Comparison of ENCODE assay signal across 8 cellular contexts in genomic region chr4:183987529-183987946, GRCh38.
DNase-seq lines count a peak whose midpoint lies in the region; ATAC-seq, FAIRE-seq and TF ChIP-seq lines count a peak whose summit lies in the region.
"Had no signal": no experiment of that assay in that cellular context is flagged by ENCODE, and none has a peak within 500 bp of the region (broad histone marks: within the 10 kb centered on the region; RNA-seq: fewer than 3 reads in every experiment).

No MANE protein-coding gene starts in this region.

- no peak for TF ChIP-seq EP300 in K562 (IDR thresholded peaks at IDR 0.05; ENCODE audit: low read length)

- ATAC-seq in IMR-90 (ENCODE audit: low read depth), result peak; percentile 86
- peak; percentile 41 for ATAC-seq in K562
- ATAC-seq in GM19463 (IDR thresholded peaks at IDR 0.05; ENCODE audit: unreplicated experiment), result no peak
- no peak for ATAC-seq in GM18511 (IDR thresholded peaks at IDR 0.05; ENCODE audit: unreplicated experiment)

- 0% methylated on average over 6 of the region's 22 CpGs; no CpG with 5 or more reads in 1 of the 2 experiments for WGBS in IMR-90 (ENCODE audit: extremely low coverage in 2 of 2, insufficient read length in 1 of 2), 2 experiments
- WGBS in K562 (ENCODE audit: insufficient coverage, low coverage, missing lambda C conversion rate), result 5% methylated on average over 22 of the region's 22 CpGs
- 7% methylated on average over 22 of the region's 22 CpGs for WGBS in smooth muscle cell (ENCODE audit: low lambda C conversion rate)

- peak overlapping the region; percentile 81 for H3K14ac ChIP-seq in IMR-90 (replicated peaks; ENCODE audit: low read depth, low read length)

- TF ChIP-seq RAD21 in IMR-90 (IDR thresholded peaks at IDR 0.05; ENCODE audit: low read length) (no peak; the same call in 1 of the 2 replicates), K562 (CRISPR knock-in tag; conservative IDR thresholded peaks at IDR 0.05 in 1 of 2, IDR thresholded peaks at IDR 0.05 in 1 of 2) (no peak)

- peak overlapping the region; percentile 86 for H2AK9ac ChIP-seq in IMR-90 (replicated peaks; ENCODE audit: low read depth, low read length, poor library complexity)

- H4K5ac ChIP-seq in IMR-90 (ENCODE audit: low read depth, low read length), result peak overlapping the region; percentile 78

- DNase-seq in IMR-90 (peak; percentile 91), K562 (ENCODE audit: extremely low read depth in 1 of 4, low spot score in 3 of 4) (peak in 1 of 4 experiments; percentile 5), smooth muscle cell (lab: John Stamatoyannopoulos, UW; ENCODE audit: unreplicated experiment) (peak; percentile 64), DMS 273 (lab: John Stamatoyannopoulos, UW; ENCODE audit: unreplicated experiment) (no peak)

- H3K4ac ChIP-seq in IMR-90 (ENCODE audit: low read depth, low read length), result peak overlapping the region; percentile 91

- peaks cover 6% of the 10 kb centered on the region for H3F3A ChIP-seq in smooth muscle cell (ENCODE audit: low read depth)

- peak; percentile 71; the same call in 1 of the 2 replicates for TF ChIP-seq POLR2A in IMR-90 (IDR thresholded peaks at IDR 0.05; ENCODE audit: low read depth, low read length)
- no peak for TF ChIP-seq POLR2A in K562 (conservative IDR thresholded peaks at IDR 0.05)

- intact Hi-C loops in IMR-90 (cut with micrococcal nuclease), result loop anchor here (5.0 to 10.0 kb wide), 4 partner anchors 80 to 180 kb away; partner anchors contain the start of gene STOX2
- intact Hi-C loops in K562 (cut with micrococcal nuclease), result no loop called here

- peaks cover 9% of the 10 kb centered on the region; the same call in 1 of the 2 replicates for H3K9me1 ChIP-seq in IMR-90 (ENCODE audit: insufficient read depth, low read length)
- no peaks in the 10 kb centered on the region for H3K9me1 ChIP-seq in K562 (ENCODE audit: control insufficient read depth, insufficient read depth, low read length)

- peaks cover 0 to 4% of the 10 kb centered on the region in 2 experiments; a peak in 1 of 4 replicates for H3K79me1 ChIP-seq in IMR-90 (ENCODE audit: low read depth in 1 of 2, low read length in 2 of 2)

- H3K27ac ChIP-seq in IMR-90 (ENCODE audit: insufficient read depth, low read length) (peak overlapping the region; percentile 92), K562 (ENCODE audit: extremely low read depth, low read depth, low read length) (no peak overlapping the region), iPS-20b (ENCODE audit: low read length) (no peak overlapping the region), smooth muscle cell (ENCODE audit: low read depth) (peak overlapping the region; percentile 97)
- H3K27ac ChIP-seq: SK-N-MC had no signal

- peak overlapping the region; percentile 85 for H4K91ac ChIP-seq in IMR-90 (ENCODE audit: insufficient read depth, low read depth, low read length)

- H2AFZ ChIP-seq in IMR-90 (replicated peaks; ENCODE audit: low read length, poor library complexity), result peak overlapping the region; percentile 88
- H2AFZ ChIP-seq in K562 (ENCODE audit: low read depth, low read length), result peak overlapping the region; percentile 1; the same call in 1 of the 2 replicates
- peak overlapping the region; percentile 31 for H2AFZ ChIP-seq in smooth muscle cell (ENCODE audit: low read depth)

- H4K20me1 ChIP-seq in IMR-90 (ENCODE audit: insufficient read depth, low read length) (no peaks in the 10 kb centered on the region), K562 (replicated peaks; ENCODE audit: control insufficient read depth, insufficient read depth, low read length) (no peaks in the 10 kb centered on the region), smooth muscle cell (ENCODE audit: low read depth) (no peaks in the 10 kb centered on the region)

- H3K9me3 ChIP-seq in IMR-90 (ENCODE audit: control insufficient read depth, insufficient read depth, low read length), result no peaks in the 10 kb centered on the region
- no peaks in the 10 kb centered on the region for H3K9me3 ChIP-seq in K562 (replicated peaks; ENCODE audit: control insufficient read depth, insufficient read depth, low read depth, low read length)
- H3K9me3 ChIP-seq in iPS-20b (ENCODE audit: insufficient read depth, low read depth, low read length), result no peaks in the 10 kb centered on the region
- H3K9me3 ChIP-seq in smooth muscle cell (replicated peaks; ENCODE audit: low read depth), result no peaks in the 10 kb centered on the region

- dilution Hi-C loops in IMR-90 (cut with HindIII; ENCODE audit: low sequenced_read_pairs, unreplicated experiment), result no loop called here

- H2BK15ac ChIP-seq in IMR-90 (ENCODE audit: low read depth, low read length), result peak overlapping the region; percentile 73; the same call in 2 of the 3 replicates

- peak overlapping the region; percentile 90 for H2BK5ac ChIP-seq in IMR-90 (ENCODE audit: low read depth, low read length, poor library complexity, severe bottlenecking)

- CTCF ChIA-PET in IMR-90 (lab: Yijun Ruan, JAX), result interaction anchor here (1.2 kb wide), 1 partner anchor 112 kb away, joined by 3 read pairs; no protein-coding TSS in a partner anchor
- CTCF ChIA-PET in K562 (lab: Yijun Ruan, JAX; ENCODE audit: low intra/inter-chr PET ratio), result no interaction called here

- peak overlapping the region; percentile 16 to 70; a peak in 2 of 4 replicates for H4K8ac ChIP-seq in IMR-90 (ENCODE audit: low read depth in 2 of 2, low read length in 2 of 2)

- H3K4me3 ChIP-seq in IMR-90 (ENCODE audit: insufficient read depth, low read depth, low read length), result peak overlapping the region; percentile 34
- H3K4me3 ChIP-seq in K562, result no peak overlapping the region
- peak overlapping the region; percentile 67 for H3K4me3 ChIP-seq in iPS-20b (ENCODE audit: low read length)
- peak overlapping the region; percentile 51 for H3K4me3 ChIP-seq in smooth muscle cell
- H3K4me3 ChIP-seq: SK-N-MC had no signal

- no peak for FAIRE-seq in K562 (lab: Jason Lieb, UNC)

- H3K56ac ChIP-seq in IMR-90 (ENCODE audit: extremely low read depth, insufficient read depth, low read length), result peak overlapping the region; percentile 80; the same call in 1 of the 2 replicates

- BruUV-seq in IMR-90 (replicated peaks; lab: Mats Ljungman, UMichigan) (no TSS peak), K562 (replicated peaks; lab: Mats Ljungman, UMichigan) (no TSS peak)

- H3K4me1 ChIP-seq in IMR-90 (ENCODE audit: control insufficient read depth, insufficient read depth, low read length) (peaks cover 18% of the 10 kb centered on the region), K562 (replicated peaks in 1 of 2; ENCODE audit: control insufficient read depth in 2 of 2, insufficient read depth in 2 of 2, low read length in 2 of 2) (peaks cover 0 to 7% of the 10 kb centered on the region in 2 experiments; a peak in 3 of 5 replicates), iPS-20b (ENCODE audit: insufficient read depth, low read length) (peaks cover 28% of the 10 kb centered on the region; the same call in 1 of the 2 replicates), smooth muscle cell (ENCODE audit: low read depth) (peaks cover 14% of the 10 kb centered on the region)

- H3K4me2 ChIP-seq in IMR-90 (ENCODE audit: low read depth, low read length), result peak overlapping the region; percentile 89
- H3K4me2 ChIP-seq in K562 (ENCODE audit: insufficient read depth, low read length), result peak overlapping the region; percentile 46
- H3K4me2 ChIP-seq in smooth muscle cell, result peak overlapping the region; percentile 82

- peak overlapping the region; percentile 79 for H3K18ac ChIP-seq in IMR-90 (ENCODE audit: low read depth, low read length)

- H2AK5ac ChIP-seq in IMR-90 (ENCODE audit: low read depth, low read length), result peak overlapping the region; percentile 71; the same call in 1 of the 2 replicates

- H2BK120ac ChIP-seq in IMR-90 (ENCODE audit: low read depth, low read length), result peak overlapping the region; percentile 93

- peak overlapping the region; percentile 74 for H2BK20ac ChIP-seq in IMR-90 (ENCODE audit: low read depth, low read length)

- peak overlapping the region; percentile 81 for H3K9ac ChIP-seq in IMR-90 (ENCODE audit: low read depth, low read length)
- H3K9ac ChIP-seq in K562 (ENCODE audit: insufficient read depth in 1 of 2, low read depth in 2 of 2, low read length in 2 of 2), result no peak overlapping the region
- H3K9ac ChIP-seq in iPS-20b (ENCODE audit: low read depth, low read length), result peak overlapping the region; percentile 60
- peak overlapping the region; percentile 95 for H3K9ac ChIP-seq in smooth muscle cell (ENCODE audit: low read depth)

- peak overlapping the region; percentile 95 for H3K23ac ChIP-seq in IMR-90 (ENCODE audit: low read depth, low read length)

- H3K79me2 ChIP-seq in K562 (ENCODE audit: control insufficient read depth, insufficient read depth, low read length) (no peaks in the 10 kb centered on the region), smooth muscle cell (ENCODE audit: low read depth) (no peaks in the 10 kb centered on the region)

- TF ChIP-seq CTCF in IMR-90 (conservative IDR thresholded peaks at IDR 0.05; ENCODE audit: low read depth, low read length) (no peak), K562 (IDR thresholded peaks at IDR 0.05 in 2 of 3, conservative IDR thresholded peaks at IDR 0.05 in 1 of 3; ENCODE audit: insufficient read depth in 2 of 3, low read depth in 1 of 3, low read length in 3 of 3) (no peak), smooth muscle cell (IDR thresholded peaks at IDR 0.05; ENCODE audit: borderline replicate concordance, insufficient read depth, poor library complexity, severe bottlenecking) (no peak)

- POLR2A ChIA-PET in IMR-90 (lab: Charles Lee; ENCODE audit: unreplicated experiment) (interaction anchor here (1.1 to 1.7 kb wide), 3 partner anchors 9 to 54 kb away, joined by 3 to 7 read pairs (median 3); no protein-coding TSS in a partner anchor), K562 (lab: Yijun Ruan, JAX) (interaction anchor here (0.6 to 1.0 kb wide), 2 partner anchors 43 to 942 kb away, joined by 3 read pairs; no protein-coding TSS in a partner anchor)

- H3K27me3 ChIP-seq in IMR-90 (ENCODE audit: control insufficient read depth, insufficient read depth, low read length) (no peaks in the 10 kb centered on the region), K562 (ENCODE audit: control insufficient read depth in 2 of 2, insufficient read depth in 2 of 2, low read length in 2 of 2) (peaks cover 29 to 42% of the 10 kb centered on the region in 2 experiments), iPS-20b (ENCODE audit: insufficient read depth, low read length) (peaks cover 28% of the 10 kb centered on the region), smooth muscle cell (ENCODE audit: low read depth) (no peaks in the 10 kb centered on the region)

- in situ Hi-C loops in IMR-90 (cut with MboI; ENCODE audit: low sequenced_read_pairs), result no loop called here
- in situ Hi-C loops in K562 (cut with MboI), result no loop called here

- peaks cover 2% of the 10 kb centered on the region; the same call in 1 of the 2 replicates for H3K36me3 ChIP-seq in IMR-90 (ENCODE audit: control insufficient read depth, insufficient read depth, low read length)
- no peaks in the 10 kb centered on the region for H3K36me3 ChIP-seq in K562 (ENCODE audit: control insufficient read depth, insufficient read depth, low read length)
- no peaks in the 10 kb centered on the region for H3K36me3 ChIP-seq in iPS-20b (ENCODE audit: insufficient read depth, low read depth, low read length)
- no peaks in the 10 kb centered on the region for H3K36me3 ChIP-seq in smooth muscle cell (ENCODE audit: low read depth)

TF ChIP-seq in IMR-90, 13 proteins besides CTCF, POLR2A, EP300 and RAD21 (continues in another document):
- no peak for TF ChIP-seq MAZ (IDR thresholded peaks at IDR 0.05; ENCODE audit: borderline replicate concordance, low read depth, low read length)

Comparison
In these comparisons a context has a peak if more than half of its experiments do, and no peak if none do; other contexts are left out.
1. ATAC-seq: peak in IMR-90 (single experiment) and K562 (single experiment); none in GM19463 (single experiment) and GM18511 (single experiment).
2. H2AFZ ChIP-seq: peak in every context shown above with its lines; median percentile 88 in IMR-90; 31 in smooth muscle cell; 1 in K562.
3. H3K27ac ChIP-seq: peak in IMR-90 (single experiment) and smooth muscle cell (single experiment); none in K562 (single experiment) and iPS-20b (single experiment).
4. H3K9ac ChIP-seq: peak in IMR-90 (single experiment), iPS-20b (single experiment) and smooth muscle cell (single experiment); none in K562 (0 of 2).
5. Peak in every context shown above with its lines, with median percentiles within 50 percentile points of each other: H3K4me2 ChIP-seq.